In the genomic region with DNA sequence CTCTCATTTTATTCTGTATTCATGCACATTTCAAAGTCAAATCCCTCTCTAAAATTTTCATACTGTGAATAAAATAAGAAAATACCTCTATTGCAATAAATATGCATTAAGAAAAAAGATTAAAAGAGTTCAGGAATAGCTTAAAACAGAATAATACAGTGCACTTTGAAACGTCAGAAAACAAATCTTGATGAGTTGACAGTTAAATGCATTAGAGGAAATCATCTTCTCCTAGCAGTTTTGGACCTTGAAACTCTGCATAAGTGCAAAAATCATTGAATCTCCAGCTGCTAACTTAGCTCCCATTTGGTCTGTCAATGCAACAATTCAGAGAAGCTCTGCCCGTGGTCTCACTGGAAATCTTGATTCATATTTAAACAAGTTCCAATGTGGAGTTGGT, we compare ENCODE assay signal across 32 cellular contexts.
DNase-seq lines count a peak whose midpoint lies in the region; ATAC-seq, FAIRE-seq and TF ChIP-seq lines count a peak whose summit lies in the region.
"Had no signal": no experiment of that assay in that cellular context is flagged by ENCODE, and none has a peak within 500 bp of the region (broad histone marks: within the 10 kb centered on the region; RNA-seq: fewer than 3 reads in every experiment).

No MANE protein-coding gene starts in this region.

- FAIRE-seq in HepG2 (lab: Jason Lieb, UNC) (no peak), A549 (lab: Jason Lieb, UNC) (no peak), K562 (lab: Jason Lieb, UNC) (no peak)
- FAIRE-seq: A204.1, D721Med had no signal

- in situ Hi-C loops in HepG2 (cut with HindIII; ENCODE audit: extremely low pct_ligation_motif_present, low pct_unique_long_range_greater_than_20kb) (no loop called here), K562 (cut with MboI) (no loop called here), GM23248 (cut with MboI) (no loop called here)

- H3K27me3 ChIP-seq in HepG2 (ENCODE audit: control insufficient read depth in 1 of 2, insufficient read depth in 2 of 2, low read length in 2 of 2), result no peaks in the 10 kb centered on the region
- no peaks in the 10 kb centered on the region for H3K27me3 ChIP-seq in right lobe of liver
- H3K27me3 ChIP-seq in K562 (ENCODE audit: control insufficient read depth in 2 of 2, insufficient read depth in 2 of 2, low read length in 2 of 2), result no peaks in the 10 kb centered on the region
- no peaks in the 10 kb centered on the region for H3K27me3 ChIP-seq in GM23248 (replicated peaks; ENCODE audit: insufficient read depth)
- H3K27me3 ChIP-seq: BE2C; BLaER1; BLaER1 treated with 17β-estradiol and CSF1 and Interleukin-3, amounts not matched to agents 10 nM and 100 nM had no signal

- whole genome bisulfite sequencing in HepG2 (ENCODE audit: low lambda C conversion rate), result 16% methylated on average over 2 of the region's 2 CpGs
- WGBS in right lobe of liver (ENCODE audit: insufficient coverage, low coverage, low lambda C conversion rate, missing lambda C conversion rate), result 19% methylated on average over 2 of the region's 2 CpGs
- WGBS in A549 (ENCODE audit: missing lambda C conversion rate), result 5% methylated on average over 2 of the region's 2 CpGs
- WGBS in K562 (ENCODE audit: insufficient coverage, low coverage, missing lambda C conversion rate), result 30% methylated on average over 2 of the region's 2 CpGs
- WGBS in GM23248 (ENCODE audit: low coverage in 1 of 2, low lambda C conversion rate in 2 of 2, missing lambda C conversion rate in 2 of 2), 2 experiments, result 0% methylated on average over 2 of the region's 2 CpGs

- H3K9me1 ChIP-seq in K562 (ENCODE audit: control insufficient read depth, insufficient read depth, low read length), result no peaks in the 10 kb centered on the region

- H3K4me3 ChIP-seq in HepG2 (replicated peaks in 1 of 3; ENCODE audit: insufficient read depth in 1 of 3, low read depth in 2 of 3, low read length in 3 of 3), result no peak overlapping the region
- H3K4me3 ChIP-seq in right lobe of liver, result no peak overlapping the region
- no peak overlapping the region for H3K4me3 ChIP-seq in A549
- H3K4me3 ChIP-seq in K562, result no peak overlapping the region
- H3K4me3 ChIP-seq in GM23248, result no peak overlapping the region
- H3K4me3 ChIP-seq: BLaER1; BLaER1 treated with 17β-estradiol and CSF1 and Interleukin-3, amounts not matched to agents 10 nM and 100 nM had no signal

- H3K9ac ChIP-seq in HepG2 (ENCODE audit: insufficient read depth, low read depth, low read length) (no peak overlapping the region), K562 (ENCODE audit: insufficient read depth in 1 of 2, low read depth in 2 of 2, low read length in 2 of 2) (no peak overlapping the region), GM23248 (no peak overlapping the region)
- H3K9ac ChIP-seq: BLaER1; BLaER1 treated with 17β-estradiol and CSF1 and Interleukin-3, amounts not matched to agents 10 nM and 100 nM had no signal

- ATAC-seq in HepG2 (no peak), right lobe of liver (no peak), A549 (no peak), K562 (no peak)
- ATAC-seq: CD8-positive, alpha-beta T cell had no signal

- H3K36me3 ChIP-seq in HepG2 (replicated peaks in 1 of 2; ENCODE audit: control insufficient read depth in 1 of 2, insufficient read depth in 2 of 2, low read length in 2 of 2), result no peaks in the 10 kb centered on the region
- H3K36me3 ChIP-seq in right lobe of liver, result no peaks in the 10 kb centered on the region
- 0 out of 3 replicates have a peak, but pooled peaks cover 2% of the 10 kb centered on the region for H3K36me3 ChIP-seq in K562 (ENCODE audit: control insufficient read depth, insufficient read depth, low read length)
- H3K36me3 ChIP-seq in GM23248 (ENCODE audit: low read depth), result no peaks in the 10 kb centered on the region
- H3K36me3 ChIP-seq: BE2C; BLaER1; BLaER1 treated with 17β-estradiol and CSF1 and Interleukin-3, amounts not matched to agents 10 nM and 100 nM had no signal

- no peak for TF ChIP-seq CTCF in HepG2 (CRISPR knock-in tag; IDR thresholded peaks at IDR 0.05)
- no peak for TF ChIP-seq CTCF in right lobe of liver (IDR thresholded peaks at IDR 0.05)
- TF ChIP-seq CTCF in A549 (IDR thresholded peaks at IDR 0.05), result no peak
- no peak for TF ChIP-seq CTCF in K562 (IDR thresholded peaks at IDR 0.05 in 2 of 3, conservative IDR thresholded peaks at IDR 0.05 in 1 of 3; ENCODE audit: insufficient read depth in 2 of 3, low read depth in 1 of 3, low read length in 3 of 3)

- H3K4me2 ChIP-seq in HepG2 (ENCODE audit: low read depth, low read length) (no peak overlapping the region), A549 (no peak overlapping the region), K562 (ENCODE audit: insufficient read depth, low read length) (no peak overlapping the region), GM23248 (ENCODE audit: unreplicated experiment) (no peak overlapping the region)
- H3K4me2 ChIP-seq: BLaER1; BLaER1 treated with 17β-estradiol and CSF1 and Interleukin-3, amounts not matched to agents 10 nM and 100 nM had no signal

- no peaks in the 10 kb centered on the region for H3F3A ChIP-seq in GM23248 (ENCODE audit: insufficient read depth)

- intact Hi-C loops in HepG2 (cut with micrococcal nuclease; ENCODE audit: unreplicated experiment) (no loop called here), right lobe of liver (cut with DNase I) (no loop called here), K562 (cut with micrococcal nuclease) (no loop called here)

- POLR2A ChIA-PET in HepG2 (lab: Yijun Ruan, JAX), result no interaction called here
- POLR2A ChIA-PET in A549 (lab: Yijun Ruan, JAX), result no interaction called here
- POLR2A ChIA-PET in K562 (lab: Yijun Ruan, JAX), result interaction anchor here (0.7 to 1.5 kb wide), 3 partner anchors 13 to 1618 kb away, joined by 3 read pairs; no protein-coding TSS in a partner anchor

- H3K79me2 ChIP-seq in HepG2 (ENCODE audit: insufficient read depth, low read length) (no peaks in the 10 kb centered on the region), K562 (ENCODE audit: control insufficient read depth, insufficient read depth, low read length) (0 out of 3 replicates have a peak, but pooled peaks cover 2% of the 10 kb centered on the region), GM23248 (ENCODE audit: insufficient read depth) (no peaks in the 10 kb centered on the region)

- CTCF ChIA-PET in HepG2 (lab: Yijun Ruan, JAX; ENCODE audit: low intra/inter-chr PET ratio, low total read pairs), result no interaction called here
- CTCF ChIA-PET in A549 (lab: Yijun Ruan, JAX), result interaction anchor here (0.6 to 1.2 kb wide), 3 partner anchors 13 to 166 kb away, joined by 3 read pairs; no protein-coding TSS in a partner anchor
- CTCF ChIA-PET in K562 (lab: Yijun Ruan, JAX; ENCODE audit: low intra/inter-chr PET ratio), result no interaction called here

- H3K27ac ChIP-seq in HepG2 (ENCODE audit: extremely low read length, insufficient read depth, low read length) (no peak overlapping the region), right lobe of liver (no peak overlapping the region), A549 (no peak overlapping the region), K562 (ENCODE audit: extremely low read depth, low read depth, low read length) (no peak overlapping the region), GM23248 (no peak overlapping the region)
- H3K27ac ChIP-seq: 22Rv1; BLaER1; BLaER1 treated with 17β-estradiol and CSF1 and Interleukin-3, amounts not matched to agents 10 nM and 100 nM; C4-2B had no signal

- DNase-seq in HepG2 (ENCODE audit: low spot score) (no peak), right lobe of liver (no peak), A549 (ENCODE audit: low read depth in 1 of 2, low spot score in 1 of 2) (no peak), K562 (ENCODE audit: extremely low read depth in 1 of 4, low spot score in 3 of 4) (no peak), GM23248 (no peak), NCI-H524 treated with DMSO at 0.1 percent for 48 hours (lab: John Stamatoyannopoulos, UW) (no peak)
- DNase-seq: 8988T; ACHN; AML-193; BE2C; C1 segment of cervical spinal cord; Caco-2; Calu3; CD4-positive, alpha-beta memory T cell; CD4-positive, alpha-beta T cell; CD4-positive, CD25-positive, alpha-beta regulatory T cell; CD8-positive, alpha-beta memory T cell; CD8-positive, alpha-beta T cell; COR-L47; DMS 273 treated with DMSO at 0.1 percent for 48 hours; DMS153; DMS53; DMS79; DMS79 treated with DMSO at 0.1 percent for 48 hours; DND-41; EL had no signal

- H3K9me2 ChIP-seq in GM23248 (ENCODE audit: insufficient read depth), result no peaks in the 10 kb centered on the region

- TF ChIP-seq EP300 in HepG2 (IDR thresholded peaks at IDR 0.05; ENCODE audit: low read depth in 2 of 2, low read length in 2 of 2), result no peak
- no peak for TF ChIP-seq EP300 in HepG2 (CRISPR knock-in tag; IDR thresholded peaks at IDR 0.05; ENCODE audit: borderline replicate concordance)
- no peak for TF ChIP-seq EP300 in A549 (IDR thresholded peaks at IDR 0.05)
- TF ChIP-seq EP300 in K562 (IDR thresholded peaks at IDR 0.05; ENCODE audit: low read length), result no peak

- H3K4me1 ChIP-seq in HepG2 (ENCODE audit: insufficient read depth, low read length) (no peaks in the 10 kb centered on the region), right lobe of liver (no peaks in the 10 kb centered on the region), A549 (no peaks in the 10 kb centered on the region), K562 (replicated peaks in 1 of 2; ENCODE audit: control insufficient read depth in 2 of 2, insufficient read depth in 2 of 2, low read length in 2 of 2) (no peaks in the 10 kb centered on the region), GM23248 (ENCODE audit: insufficient read depth) (no peaks in the 10 kb centered on the region)
- H3K4me1 ChIP-seq: BE2C; BLaER1; BLaER1 treated with 17β-estradiol and CSF1 and Interleukin-3, amounts not matched to agents 10 nM and 100 nM; Caco-2 had no signal

- H2AFZ ChIP-seq in HepG2 (ENCODE audit: low read length), result no peak overlapping the region
- no peak overlapping the region for H2AFZ ChIP-seq in K562 (ENCODE audit: low read depth, low read length)
- no peak overlapping the region for H2AFZ ChIP-seq in GM23248

- H3K9me3 ChIP-seq in HepG2 (ENCODE audit: low read length) (no peaks in the 10 kb centered on the region), right lobe of liver (no peaks in the 10 kb centered on the region), A549 (no peaks in the 10 kb centered on the region), K562 (replicated peaks; ENCODE audit: control insufficient read depth, insufficient read depth, low read depth, low read length) (no peaks in the 10 kb centered on the region), GM23248 (ENCODE audit: low read depth) (no peaks in the 10 kb centered on the region)
- H3K9me3 ChIP-seq: BE2C, BLaER1, Caco-2 had no signal

- TF ChIP-seq POLR2A in HepG2 (IDR thresholded peaks at IDR 0.05; ENCODE audit: insufficient read depth in 1 of 2, low read depth in 2 of 2, low read length in 2 of 2) (no peak), right lobe of liver (IDR thresholded peaks at IDR 0.05) (no peak), A549 (IDR thresholded peaks at IDR 0.05; ENCODE audit: low read length) (no peak), K562 (conservative IDR thresholded peaks at IDR 0.05) (no peak)

- H4K20me1 ChIP-seq in HepG2 (ENCODE audit: insufficient read depth, low read length) (no peaks in the 10 kb centered on the region), K562 (replicated peaks; ENCODE audit: control insufficient read depth, insufficient read depth, low read length) (no peaks in the 10 kb centered on the region), GM23248 (ENCODE audit: insufficient read depth) (no peaks in the 10 kb centered on the region)
- H4K20me1 ChIP-seq: BLaER1; BLaER1 treated with 17β-estradiol and CSF1 and Interleukin-3, amounts not matched to agents 10 nM and 100 nM had no signal

- BruUV-seq in HepG2 (replicated peaks; lab: Mats Ljungman, UMichigan) (no TSS peak), K562 (replicated peaks; lab: Mats Ljungman, UMichigan) (no TSS peak)

- TF ChIP-seq RAD21 in HepG2 (CRISPR knock-in tag; IDR thresholded peaks at IDR 0.05) (no peak), A549 (conservative IDR thresholded peaks at IDR 0.05 in 1 of 2, IDR thresholded peaks at IDR 0.05 in 1 of 2) (no peak), K562 (CRISPR knock-in tag; conservative IDR thresholded peaks at IDR 0.05 in 1 of 2, IDR thresholded peaks at IDR 0.05 in 1 of 2) (no peak)
